In the genomic region with DNA sequence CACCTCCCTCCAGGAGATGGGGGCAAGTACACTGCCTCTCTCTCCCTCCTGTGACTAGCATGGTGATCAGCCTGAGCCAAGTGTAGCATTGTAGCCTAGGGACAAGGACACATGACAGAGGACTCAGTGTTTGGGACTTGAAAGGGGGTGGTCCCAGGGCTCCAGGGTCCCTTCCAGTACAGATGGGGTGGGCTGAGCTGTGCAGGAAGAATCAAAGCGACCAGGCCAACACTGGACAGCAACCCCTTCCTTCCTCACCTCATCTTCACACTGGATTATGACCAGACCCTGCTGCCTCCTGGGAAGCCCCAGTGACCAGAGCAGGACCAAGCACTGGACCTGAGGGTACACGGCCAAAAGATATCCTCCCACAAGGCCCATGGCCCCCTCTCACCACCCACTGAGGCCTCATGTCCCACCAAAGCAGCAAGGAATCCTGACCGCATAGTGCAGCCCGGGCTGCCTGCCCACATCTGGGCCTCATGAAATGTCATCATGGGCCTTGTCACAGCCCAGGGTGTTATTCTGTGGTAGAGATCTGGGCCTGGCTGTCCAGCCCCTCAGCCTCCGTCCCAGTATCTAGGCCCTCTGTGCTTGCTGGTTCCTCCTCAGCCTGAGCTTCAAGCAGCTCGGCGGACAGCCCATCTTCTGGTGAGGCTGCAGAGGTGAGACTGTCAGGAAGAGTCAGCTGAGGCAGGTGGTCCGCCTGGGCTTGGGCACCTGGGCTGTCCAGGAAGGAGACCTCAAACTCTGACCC, we compare ENCODE assay signal across 18 cellular contexts. TPM values are rescaled to one million over a fixed set of nuclear protein-coding genes. Genes with fewer than 3 reads are reported as not detected.
DNase-seq lines count a peak whose midpoint lies in the region; ATAC-seq and TF ChIP-seq lines count a peak whose summit lies in the region.
"Had no signal": no experiment of that assay in that cellular context is flagged by ENCODE, and none has a peak within 500 bp of the region (broad histone marks: within the 10 kb centered on the region; RNA-seq: fewer than 3 reads in every experiment).

No MANE protein-coding gene starts in this region.

- TF ChIP-seq POLR2A in transverse colon (IDR thresholded peaks at IDR 0.05), result no peak

- H3K9me3 ChIP-seq in neural progenitor cell (ENCODE audit: low read depth), result no peaks in the 10 kb centered on the region
- no peaks in the 10 kb centered on the region for H3K9me3 ChIP-seq in transverse colon
- H3K9me3 ChIP-seq: ascending aorta, MG63 had no signal

- no peaks in the 10 kb centered on the region for H3F3A ChIP-seq in neural progenitor cell (ENCODE audit: low read depth)

- no peaks in the 10 kb centered on the region for H3K4me1 Mint-ChIP-seq in stimulated activated naive CD8-positive, alpha-beta T cell treated with anti-CD3 and anti-CD28 coated beads, Interleukin-15, Interleukin-2, amounts not matched to agents 100 ng/mL and 50 ng/mL, for 24 hours (ENCODE audit: low read depth)
- H3K4me1 Mint-ChIP-seq in neural progenitor cell, result peaks cover 6% of the 10 kb centered on the region

- H3K36me3 Mint-ChIP-seq in stimulated activated naive CD8-positive, alpha-beta T cell treated with anti-CD3 and anti-CD28 coated beads, Interleukin-15, Interleukin-2, amounts not matched to agents 100 ng/mL and 50 ng/mL, for 24 hours (ENCODE audit: low read depth), result peaks cover 28% of the 10 kb centered on the region
- H3K36me3 Mint-ChIP-seq in neural progenitor cell, result peaks cover 27% of the 10 kb centered on the region

- TF ChIP-seq CTCF in neural progenitor cell (IDR thresholded peaks at IDR 0.05) (no peak), transverse colon (IDR thresholded peaks at IDR 0.05) (no peak)

- no peak for DNase-seq in stimulated activated naive CD8-positive, alpha-beta T cell treated with anti-CD3 and anti-CD28 coated beads, Interleukin-15, Interleukin-2, amounts not matched to agents 100 U/mL and 50 U/mL, for 24 hours
- DNase-seq in caudate nucleus (lab: John Stamatoyannopoulos, UW), result no peak
- DNase-seq in neural progenitor cell (ENCODE audit: low spot score), result no peak
- DNase-seq in KBM-7, result no peak
- DNase-seq in SIG-M5 (lab: John Stamatoyannopoulos, UW), result no peak
- no peak for DNase-seq in transverse colon
- DNase-seq: activated effector memory CD4-positive, alpha-beta T cell treated with anti-CD3 and anti-CD28 coated beads, Interleukin-2, amount 50 U/mL, for 16 hours; MG63; naive B cell; NCI-H1436 treated with DMSO at 0.1 percent for 48 hours; NCI-H2171; NCI-H748 treated with DMSO at 0.1 percent for 48 hours; stimulated activated CD4-positive, alpha-beta T cell treated with anti-CD3 and anti-CD28 coated beads, Interleukin-1b, Interleukin-23, amount 100 ng/mL, for 48 hours; WERI-Rb-1 had no signal

- WGBS in transverse colon (ENCODE audit: low coverage in 1 of 2), 2 donors, result 98% methylated on average over 5 of the region's 8 CpGs; no CpG with 5 or more reads in 1 of the 2 donors

- no peak for ATAC-seq in stimulated activated naive CD8-positive, alpha-beta T cell treated with anti-CD3 and anti-CD28 coated beads, Interleukin-15, Interleukin-2, amounts not matched to agents 100 U/mL and 50 U/mL, for 24 hours

- H3K27me3 ChIP-seq in neural progenitor cell (no peaks in the 10 kb centered on the region), transverse colon (no peaks in the 10 kb centered on the region)
- H3K27me3 ChIP-seq: ascending aorta, MG63 had no signal

- peak overlapping the region; percentile 49 for H3K27ac Mint-ChIP-seq in stimulated activated naive CD8-positive, alpha-beta T cell treated with anti-CD3 and anti-CD28 coated beads, Interleukin-15, Interleukin-2, amounts not matched to agents 100 ng/mL and 50 ng/mL, for 24 hours
- H3K27ac Mint-ChIP-seq in neural progenitor cell, result peak overlapping the region; percentile 63
- H3K27ac Mint-ChIP-seq: memory B cell; T-helper 1 cell treated with Interleukin-12 subunit alpha and Interleukin-12 subunit beta and Interleukin-4 antibody, amounts not matched to agents 30 μg/mL and 1 μg/mL, for 36 hours had no signal

- no peak overlapping the region for H3K4me3 Mint-ChIP-seq in stimulated activated naive CD8-positive, alpha-beta T cell treated with anti-CD3 and anti-CD28 coated beads, Interleukin-15, Interleukin-2, amounts not matched to agents 100 ng/mL and 50 ng/mL, for 24 hours
- H3K4me3 Mint-ChIP-seq in neural progenitor cell, result no peak overlapping the region
- H3K4me3 Mint-ChIP-seq: memory B cell; T-helper 1 cell treated with Interleukin-12 subunit alpha and Interleukin-12 subunit beta and Interleukin-4 antibody, amounts not matched to agents 30 μg/mL and 1 μg/mL, for 36 hours had no signal

- H3K79me2 ChIP-seq in neural progenitor cell (ENCODE audit: low read depth), result no peaks in the 10 kb centered on the region

- intact Hi-C loops in transverse colon (cut with DNase I; ENCODE audit: low total_unique reads), result no loop called here

- H3K4me1 ChIP-seq in neural progenitor cell (no peaks in the 10 kb centered on the region), transverse colon (peaks cover 0 to 4% (median 0%) of the 10 kb centered on the region in 4 donors)
- H3K4me1 ChIP-seq: ascending aorta had no signal

- no peak overlapping the region for H3K9ac ChIP-seq in neural progenitor cell

- H3K27me3 Mint-ChIP-seq in stimulated activated naive CD8-positive, alpha-beta T cell treated with anti-CD3 and anti-CD28 coated beads, Interleukin-15, Interleukin-2, amounts not matched to agents 100 ng/mL and 50 ng/mL, for 24 hours, result no peaks in the 10 kb centered on the region
- no peaks in the 10 kb centered on the region for H3K27me3 Mint-ChIP-seq in neural progenitor cell (ENCODE audit: insufficient read depth, low read depth)
- H3K27me3 Mint-ChIP-seq: memory B cell, naive B cell had no signal

- H3K36me3 ChIP-seq in neural progenitor cell (no peaks in the 10 kb centered on the region), transverse colon (peaks cover 0 to 38% (median 9%) of the 10 kb centered on the region in 4 donors)
- H3K36me3 ChIP-seq: MG63 had no signal

- H3K4me2 ChIP-seq in neural progenitor cell, result no peak overlapping the region

- H3K4me3 ChIP-seq in neural progenitor cell, result no peak overlapping the region
- H3K4me3 ChIP-seq in transverse colon, result no peak overlapping the region
- H3K4me3 ChIP-seq: ascending aorta, MG63 had no signal

- in situ Hi-C loops in KBM-7 (cut with MboI; ENCODE audit: low pct_unique_long_range_greater_than_20kb, low sequenced_read_pairs) (no loop called here), transverse colon (cut with MboI; ENCODE audit: low pct_ligation_motif_present in 1 of 4, low pct_unique_long_range_greater_than_20kb in 1 of 4, low sequenced_read_pairs in 3 of 4) (no loop called here)

- peak overlapping the region; percentile 69 for H3K27ac ChIP-seq in caudate nucleus (ENCODE audit: low read depth, low read length)
- no peak overlapping the region for H3K27ac ChIP-seq in neural progenitor cell
- H3K27ac ChIP-seq in transverse colon, result no peak overlapping the region
- H3K27ac ChIP-seq: ascending aorta, WERI-Rb-1 had no signal

- H4K20me1 ChIP-seq in neural progenitor cell (ENCODE audit: low read depth), result peaks cover 3% of the 10 kb centered on the region

- H2AFZ ChIP-seq in neural progenitor cell (replicated peaks), result no peak overlapping the region

- H3K9me3 Mint-ChIP-seq in stimulated activated naive CD8-positive, alpha-beta T cell treated with anti-CD3 and anti-CD28 coated beads, Interleukin-15, Interleukin-2, amounts not matched to agents 100 ng/mL and 50 ng/mL, for 24 hours, result no peaks in the 10 kb centered on the region
- no peaks in the 10 kb centered on the region for H3K9me3 Mint-ChIP-seq in neural progenitor cell
- H3K9me3 Mint-ChIP-seq: memory B cell; naive B cell; T-helper 1 cell treated with Interleukin-12 subunit alpha and Interleukin-12 subunit beta and Interleukin-4 antibody, amounts not matched to agents 30 μg/mL and 1 μg/mL, for 36 hours had no signal

- no peak for TF ChIP-seq EP300 in transverse colon (IDR thresholded peaks at IDR 0.05; ENCODE audit: low read depth)

RNA-seq across cellular contexts. Expression of gene GORASP1, which starts 9.5 kb away (rescaled TPM):
- 18.0 and 38.5 TPM in 2 replicates for total RNA-seq in neural progenitor cell (ENCODE audit: low replicate concordance)
- total RNA-seq in transverse colon, result 100 to 1,000 TPM in 1 of 4 donors, 10 to 100 TPM in 3; 86.8 to 135 (median 96.3) TPM

RNA-seq across cellular contexts. Expression of gene TTC21A, which starts 9.6 kb away (rescaled TPM):
- total RNA-seq in neural progenitor cell (ENCODE audit: low replicate concordance) (1.2 and 2.3 TPM in 2 replicates), transverse colon (100 to 1,000 TPM in 1 of 4 donors, 10 to 100 TPM in 2, 1 to 10 TPM in 1; 6.8 to 101 (median 30.3) TPM)

RNA-seq across cellular contexts. Expression of gene WDR48, which starts 46.1 kb away (rescaled TPM):
- 76.3 and 127 TPM in 2 replicates for total RNA-seq in neural progenitor cell (ENCODE audit: low replicate concordance)
- total RNA-seq in transverse colon, result 10 to 100 TPM; 31.0 to 47.6 (median 36.2) TPM

RNA-seq across cellular contexts. Expression of gene SCN11A, which starts 46.1 kb away (rescaled TPM):
- total RNA-seq in neural progenitor cell (ENCODE audit: low replicate concordance) (0.69 and 0.81 TPM in 2 replicates), transverse colon (1 to 10 TPM in 1 of 4 donors, under 1 TPM in 3; 0.27 to 1.9 (median 0.36) TPM)
- total RNA-seq: ascending aorta had no signal

RNA-seq across cellular contexts. Expression of gene CSRNP1, which starts 55.5 kb away (rescaled TPM):
- total RNA-seq in neural progenitor cell (ENCODE audit: low replicate concordance) (1.9 and 6.5 TPM in 2 replicates), transverse colon (100 to 1,000 TPM in 1 of 4 donors, 10 to 100 TPM in 3; 10.9 to 112 (median 38.4) TPM)
